ENCODE assay signal across 20 cellular contexts in genomic region chr6:47405273-47405672, GRCh38.
A peak's percentile ranks its signal among the peaks of the same experiment; 100 is the strongest.
DNase-seq lines count a peak whose midpoint lies in the region; ATAC-seq and TF ChIP-seq lines count a peak whose summit lies in the region.
"Had no signal": no experiment of that assay in that cellular context is flagged by ENCODE, and none has a peak within 500 bp of the region (broad histone marks: within the 10 kb centered on the region; RNA-seq: fewer than 3 reads in every experiment).

No MANE protein-coding gene starts in this region.

- H3K4me3 ChIP-seq in psoas muscle (no peak overlapping the region), GM23338 (no peak overlapping the region)
- H3K4me3 ChIP-seq: gastrocnemius medialis had no signal

- ATAC-seq in HG02623 (IDR thresholded peaks at IDR 0.05; ENCODE audit: unreplicated experiment) (no peak), psoas muscle (no peak), GM23338 (no peak)
- ATAC-seq: activated CD4-positive, alpha-beta T cell treated with anti-CD3 and anti-CD28 coated beads for 36 hours; activated T-helper 17 cell treated with anti-CD3 and anti-CD28 coated beads, Interleukin-2, amount 50 U/mL, for 72 hours; gastrocnemius medialis; left cardiac atrium; right cardiac atrium had no signal

- H3K4me1 Mint-ChIP-seq in mesothelial cell of epicardium (peaks cover 18% of the 10 kb centered on the region), GM23338 (peaks cover 17% of the 10 kb centered on the region)
- H3K4me1 Mint-ChIP-seq: activated CD4-positive, alpha-beta T cell treated with anti-CD3 and anti-CD28 coated beads for 36 hours; activated T-helper 17 cell treated with anti-CD3 and anti-CD28 coated beads, Interleukin-2, amount 50 U/mL, for 72 hours; CD4-positive, alpha-beta memory T cell had no signal

- no peaks in the 10 kb centered on the region for H3F3A ChIP-seq in GM23338 (replicated peaks; ENCODE audit: low read depth)

- no peaks in the 10 kb centered on the region for H3K79me2 ChIP-seq in GM23338 (replicated peaks; ENCODE audit: insufficient read depth)

- no peaks in the 10 kb centered on the region for H3K36me3 ChIP-seq in psoas muscle (ENCODE audit: insufficient read depth in 1 of 2, low read depth in 1 of 2)
- no peaks in the 10 kb centered on the region for H3K36me3 ChIP-seq in GM23338 (ENCODE audit: insufficient read depth)
- H3K36me3 ChIP-seq: gastrocnemius medialis had no signal

- TF ChIP-seq CTCF in mesothelial cell of epicardium (IDR thresholded peaks at IDR 0.05; ENCODE audit: unreplicated experiment) (no peak), psoas muscle (IDR thresholded peaks at IDR 0.05) (no peak), GM23338 (conservative IDR thresholded peaks at IDR 0.05; ENCODE audit: low read depth in 2 of 2) (no peak)

- WGBS in psoas muscle, 3 donors, result 67 to 69% (median 68%) methylated on average over 5 of the region's 5 CpGs

- H3K36me3 Mint-ChIP-seq in mesothelial cell of epicardium, result no peaks in the 10 kb centered on the region
- no peaks in the 10 kb centered on the region for H3K36me3 Mint-ChIP-seq in GM23338 (ENCODE audit: low read depth)
- H3K36me3 Mint-ChIP-seq: CD4-positive, alpha-beta memory T cell had no signal

- DNase-seq in COLO668 (lab: John Stamatoyannopoulos, UW; ENCODE audit: unreplicated experiment), result peak; percentile 54
- DNase-seq in DMS53 treated with DMSO at 0.1 percent for 48 hours (lab: John Stamatoyannopoulos, UW; ENCODE audit: unreplicated experiment), result peak; percentile 68
- DNase-seq in SHP77 treated with DMSO at 0.1 percent for 48 hours (lab: John Stamatoyannopoulos, UW), result peak; percentile 54
- DNase-seq in mesothelial cell of epicardium (ENCODE audit: low spot score in 2 of 2, unreplicated experiment in 2 of 2), result no peak
- no peak for DNase-seq in islet precursor cell
- no peak for DNase-seq in psoas muscle
- DNase-seq in GM23338 (ENCODE audit: low spot score), result no peak
- DNase-seq: activated CD4-positive, alpha-beta T cell treated with anti-CD3 and anti-CD28 coated beads for 36 hours; CD4-positive, alpha-beta memory T cell; gastrocnemius medialis; GOT3; left cardiac atrium; NCI-H1436; NCI-H2227 treated with DMSO at 0.1 percent for 48 hours; nucleus accumbens; right cardiac atrium; SW 1271 had no signal

- no peak overlapping the region for H2AFZ ChIP-seq in GM23338

- H3K4me1 ChIP-seq in psoas muscle (no peaks in the 10 kb centered on the region), GM23338 (ENCODE audit: insufficient read depth) (peaks cover 8% of the 10 kb centered on the region)
- H3K4me1 ChIP-seq: gastrocnemius medialis had no signal

- intact Hi-C loops in psoas muscle (cut with DNase I), result no loop called here

- no peaks in the 10 kb centered on the region for H3K9me3 ChIP-seq in psoas muscle
- H3K9me3 ChIP-seq: gastrocnemius medialis had no signal

- H3K4me3 Mint-ChIP-seq in mesothelial cell of epicardium (no peak overlapping the region), GM23338 (no peak overlapping the region)
- H3K4me3 Mint-ChIP-seq: activated CD4-positive, alpha-beta T cell treated with anti-CD3 and anti-CD28 coated beads for 36 hours; activated T-helper 17 cell treated with anti-CD3 and anti-CD28 coated beads, Interleukin-2, amount 50 U/mL, for 72 hours; CD4-positive, alpha-beta memory T cell had no signal

- peaks cover 7% of the 10 kb centered on the region; the same call in 1 of the 2 replicates for H3K9me2 ChIP-seq in GM23338 (ENCODE audit: insufficient read depth)

- no peaks in the 10 kb centered on the region for H3K27me3 ChIP-seq in psoas muscle (ENCODE audit: insufficient read depth in 3 of 3, low read length in 2 of 3)
- H3K27me3 ChIP-seq in GM23338 (ENCODE audit: insufficient read depth), result no peaks in the 10 kb centered on the region
- H3K27me3 ChIP-seq: gastrocnemius medialis had no signal

- H3K27ac ChIP-seq in psoas muscle, result no peak overlapping the region
- H3K27ac ChIP-seq in GM23338 (ENCODE audit: low read depth), result no peak overlapping the region
- H3K27ac ChIP-seq: gastrocnemius medialis, RWPE1 had no signal

- H3K4me2 ChIP-seq in GM23338, result no peak overlapping the region

- H3K27ac Mint-ChIP-seq in mesothelial cell of epicardium (peak overlapping the region; percentile 28), GM23338 (no peak overlapping the region)
- H3K27ac Mint-ChIP-seq: activated CD4-positive, alpha-beta T cell treated with anti-CD3 and anti-CD28 coated beads for 36 hours; activated T-helper 17 cell treated with anti-CD3 and anti-CD28 coated beads, Interleukin-2, amount 50 U/mL, for 72 hours; CD4-positive, alpha-beta memory T cell had no signal

- no peaks in the 10 kb centered on the region for H4K20me1 ChIP-seq in GM23338 (replicated peaks; ENCODE audit: insufficient read depth)

- H3K9me3 Mint-ChIP-seq in mesothelial cell of epicardium (no peaks in the 10 kb centered on the region), GM23338 (no peaks in the 10 kb centered on the region)
- H3K9me3 Mint-ChIP-seq: activated T-helper 17 cell treated with anti-CD3 and anti-CD28 coated beads, Interleukin-2, amount 50 U/mL, for 72 hours; CD4-positive, alpha-beta memory T cell had no signal

- no peaks in the 10 kb centered on the region for H3K27me3 Mint-ChIP-seq in mesothelial cell of epicardium (ENCODE audit: low read depth)
- no peaks in the 10 kb centered on the region for H3K27me3 Mint-ChIP-seq in GM23338 (ENCODE audit: insufficient read depth, low read depth, poor library complexity)
- H3K27me3 Mint-ChIP-seq: activated CD4-positive, alpha-beta T cell treated with anti-CD3 and anti-CD28 coated beads for 36 hours had no signal

TF ChIP-seq in GM23338, 12 proteins besides CTCF, POLR2A, EP300 and RAD21 (continues in another document):
- TF ChIP-seq ZNF114 (CRISPR knock-in tag; IDR thresholded peaks at IDR 0.05) (no peak), POLR2AphosphoS5 (IDR thresholded peaks at IDR 0.05; ENCODE audit: low read depth) (no peak), STAT1 (IDR thresholded peaks at IDR 0.05; ENCODE audit: unreplicated experiment) (no peak), ZNF331 (CRISPR knock-in tag; IDR thresholded peaks at IDR 0.05; ENCODE audit: low read depth) (no peak), EZH2phosphoT487 (IDR thresholded peaks at IDR 0.05; ENCODE audit: unreplicated experiment) (no peak), REST (IDR thresholded peaks at IDR 0.05; ENCODE audit: unreplicated experiment) (no peak), NANOG (IDR thresholded peaks at IDR 0.05; ENCODE audit: borderline replicate concordance) (no peak)

Comparison
In these comparisons a context has a peak if more than half of its experiments do, and no peak if none do; other contexts are left out.
1. DNase-seq: peak in COLO668 (single experiment), DMS53 treated with DMSO at 0.1 percent for 48 hours (single experiment) and SHP77 treated with DMSO at 0.1 percent for 48 hours (single experiment); none in mesothelial cell of epicardium (0 of 2), islet precursor cell (single experiment), psoas muscle (0 of 2) and GM23338 (single experiment).